12 cellular contexts compared by ENCODE assay signal in the genomic region with DNA sequence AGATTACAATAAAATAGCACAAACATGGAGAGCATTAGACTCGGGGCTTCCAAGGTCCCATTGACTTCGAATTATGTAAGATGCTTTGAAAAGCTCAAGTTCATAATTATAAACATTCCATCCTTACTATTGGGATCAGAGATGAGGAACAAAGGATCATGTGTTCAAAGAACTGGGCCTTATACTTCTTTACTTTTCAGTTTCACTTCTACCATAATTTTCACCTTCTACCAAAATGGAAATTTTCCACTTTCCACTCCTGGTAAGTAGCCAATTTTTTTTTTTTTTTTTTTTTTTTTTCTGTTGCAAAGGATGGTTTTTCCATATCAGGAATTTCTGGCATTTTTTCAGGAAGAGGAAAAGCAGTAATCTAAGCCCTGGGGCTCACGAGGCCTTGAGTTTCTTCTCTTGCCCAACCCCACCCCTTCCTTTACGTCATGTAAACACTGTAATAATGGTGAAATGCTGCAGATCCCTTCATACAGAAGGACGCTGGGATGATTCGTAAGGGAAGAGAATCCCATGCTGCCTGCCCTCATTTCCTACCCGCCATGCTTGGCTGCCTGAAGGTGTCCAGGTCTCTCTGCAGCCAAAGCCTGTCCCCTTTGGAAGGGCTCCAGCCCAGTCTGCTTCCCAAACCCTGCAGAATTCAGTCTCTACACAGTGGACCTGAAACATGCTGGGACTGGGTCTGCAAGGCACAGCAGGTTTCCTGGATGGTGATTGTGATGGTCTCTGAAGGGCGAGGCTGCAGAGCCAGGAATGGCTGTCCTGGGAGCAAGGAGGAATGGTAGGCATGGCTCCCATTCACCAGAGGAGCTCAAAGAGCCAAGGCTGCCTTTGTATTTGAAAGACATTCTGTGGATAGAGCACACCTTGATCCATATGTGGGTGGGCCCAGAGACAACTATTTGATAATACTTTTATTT. TPM values are rescaled to one million over a fixed set of nuclear protein-coding genes. Genes with fewer than 3 reads are reported as not detected.
A peak's percentile ranks its signal among the peaks of the same experiment; 100 is the strongest.
DNase-seq lines count a peak whose midpoint lies in the region; ATAC-seq lines count a peak whose summit lies in the region.
"Had no signal": no experiment of that assay in that cellular context is flagged by ENCODE, and none has a peak within 500 bp of the region (broad histone marks: within the 10 kb centered on the region; RNA-seq: fewer than 3 reads in every experiment).

No MANE protein-coding gene starts in this region.

- no peak overlapping the region for H3K4ac ChIP-seq in trophoblast cell (ENCODE audit: low read depth, low read length)

- H2AFZ ChIP-seq in trophoblast cell (ENCODE audit: insufficient read depth, low read length, poor library complexity), result peak overlapping the region; percentile 66

- H2BK120ac ChIP-seq in trophoblast cell (ENCODE audit: insufficient read depth, low read length, poor library complexity), result no peak overlapping the region

- H3K27me3 ChIP-seq in trophoblast cell (ENCODE audit: insufficient read depth, low read length), result no peaks in the 10 kb centered on the region
- H3K27me3 ChIP-seq: BLaER1 treated with 17β-estradiol and CSF1 and Interleukin-3, amounts not matched to agents 10 nM and 100 nM had no signal

- no peak overlapping the region for H3K4me2 ChIP-seq in trophoblast cell (ENCODE audit: low read length)

- H4K12ac ChIP-seq in trophoblast cell (ENCODE audit: low read depth, low read length), result no peak overlapping the region

- no peak overlapping the region for H4K91ac ChIP-seq in trophoblast cell (ENCODE audit: low read depth, low read length)

- H3K27me3 Mint-ChIP-seq in immature natural killer cell (ENCODE audit: low read depth in 3 of 3), result peaks cover 0 to 5% (median 0%) of the 10 kb centered on the region in 3 donors
- H3K27me3 Mint-ChIP-seq in stimulated activated memory B cell treated with anti-CD40 and anti-IgM and Interleukin-4, amounts not matched to agents 10 μg/mL and 1 μg/mL and 100 μg/mL, for 72 hours, result no peaks in the 10 kb centered on the region

- H2BK12ac ChIP-seq in trophoblast cell (ENCODE audit: low read length), result no peak overlapping the region

- peaks cover 5 to 6% of the 10 kb centered on the region in 2 experiments for H3K4me1 ChIP-seq in trophoblast cell (ENCODE audit: control insufficient read depth in 1 of 2, insufficient read depth in 2 of 2, low read length in 2 of 2)

- H3K14ac ChIP-seq in trophoblast cell (ENCODE audit: low read length), result no peak overlapping the region

- H3K36me3 ChIP-seq in trophoblast cell (ENCODE audit: control insufficient read depth in 1 of 2, insufficient read depth in 2 of 2, low read length in 2 of 2), result no peaks in the 10 kb centered on the region
- H3K36me3 ChIP-seq: BLaER1 treated with 17β-estradiol and CSF1 and Interleukin-3, amounts not matched to agents 10 nM and 100 nM had no signal

- ATAC-seq in Right ventricle myocardium superior (ENCODE audit: poor library complexity), result peak; percentile 85
- no peak for ATAC-seq in HG03432 (IDR thresholded peaks at IDR 0.05; ENCODE audit: unreplicated experiment)
- no peak for ATAC-seq in stimulated activated memory B cell treated with anti-CD40 and anti-IgM and Interleukin-4, amounts not matched to agents 10 μg/mL and 1 μg/mL and 100 μg/mL, for 72 hours

- in situ Hi-C loops in Caki2 (cut with HindIII; ENCODE audit: low pct_unique_long_range_greater_than_20kb, low sequenced_read_pairs), result no loop called here

- no peaks in the 10 kb centered on the region for H3K36me3 Mint-ChIP-seq in immature natural killer cell
- no peaks in the 10 kb centered on the region for H3K36me3 Mint-ChIP-seq in stimulated activated memory B cell treated with anti-CD40 and anti-IgM and Interleukin-4, amounts not matched to agents 10 μg/mL and 1 μg/mL and 100 μg/mL, for 72 hours

- no peaks in the 10 kb centered on the region for H3K9me3 Mint-ChIP-seq in immature natural killer cell
- H3K9me3 Mint-ChIP-seq in stimulated activated memory B cell treated with anti-CD40 and anti-IgM and Interleukin-4, amounts not matched to agents 10 μg/mL and 1 μg/mL and 100 μg/mL, for 72 hours, result peaks cover 3% of the 10 kb centered on the region

- H3K27ac Mint-ChIP-seq in immature natural killer cell, result no peak overlapping the region
- H3K27ac Mint-ChIP-seq in stimulated activated memory B cell treated with anti-CD40 and anti-IgM and Interleukin-4, amounts not matched to agents 10 μg/mL and 1 μg/mL and 100 μg/mL, for 72 hours, result no peak overlapping the region

- H3K4me3 ChIP-seq in trophoblast cell (ENCODE audit: low read depth, low read length), result no peak overlapping the region
- H3K4me3 ChIP-seq: BLaER1 treated with 17β-estradiol and CSF1 and Interleukin-3, amounts not matched to agents 10 nM and 100 nM; skin epidermis had no signal

- peak overlapping the region; percentile 25 for H4K8ac ChIP-seq in trophoblast cell (ENCODE audit: low read depth, low read length)

- H3K9me3 ChIP-seq in trophoblast cell (ENCODE audit: insufficient read depth, low read depth, low read length), result no peaks in the 10 kb centered on the region
- H3K9me3 ChIP-seq: BLaER1 treated with 17β-estradiol and CSF1 and Interleukin-3, amounts not matched to agents 10 nM and 100 nM had no signal

- H3K18ac ChIP-seq in trophoblast cell (ENCODE audit: low read length), result no peak overlapping the region

- DNase-seq in Caki2 (ENCODE audit: low read depth) (peak; percentile 22), amniotic epithelial cell (ENCODE audit: low read depth) (peak; percentile 93), Right ventricle myocardium superior (no peak), trophoblast cell (peak; percentile 60 to 70), immature natural killer cell (no peak), COLO668 (lab: John Stamatoyannopoulos, UW; ENCODE audit: unreplicated experiment) (no peak)
- DNase-seq: NCI-H2107; stimulated activated naive CD4-positive, alpha-beta T cell had no signal

- WGBS in trophoblast cell (ENCODE audit: extremely low coverage, insufficient coverage, insufficient read length), result no CpG with 5 or more reads among the region's 8 CpGs

- H3K23ac ChIP-seq in trophoblast cell (ENCODE audit: low read length), result no peak overlapping the region

- H3K4me3 Mint-ChIP-seq in immature natural killer cell, result no peak overlapping the region
- H3K4me3 Mint-ChIP-seq in stimulated activated memory B cell treated with anti-CD40 and anti-IgM and Interleukin-4, amounts not matched to agents 10 μg/mL and 1 μg/mL and 100 μg/mL, for 72 hours, result no peak overlapping the region

- H2AK5ac ChIP-seq in trophoblast cell (ENCODE audit: low read length), result no peak overlapping the region

- peaks cover 2% of the 10 kb centered on the region for H3K79me1 ChIP-seq in trophoblast cell (ENCODE audit: low read length)

- intact Hi-C loops in Right ventricle myocardium superior (cut with DNase I), result no loop called here

- H3K4me1 Mint-ChIP-seq in immature natural killer cell, result no peaks in the 10 kb centered on the region
- H3K4me1 Mint-ChIP-seq in stimulated activated memory B cell treated with anti-CD40 and anti-IgM and Interleukin-4, amounts not matched to agents 10 μg/mL and 1 μg/mL and 100 μg/mL, for 72 hours, result peaks cover 11% of the 10 kb centered on the region

- no peaks in the 10 kb centered on the region for H3K79me2 ChIP-seq in trophoblast cell (ENCODE audit: control insufficient read depth, insufficient read depth, low read length, poor library complexity)

- no peak overlapping the region for H3K27ac ChIP-seq in trophoblast cell (ENCODE audit: low read depth, low read length)
- H3K27ac ChIP-seq: BLaER1 treated with 17β-estradiol and CSF1 and Interleukin-3, amounts not matched to agents 10 nM and 100 nM had no signal

- no peak overlapping the region for H3K9ac ChIP-seq in trophoblast cell (ENCODE audit: low read length)
- H3K9ac ChIP-seq: BLaER1 treated with 17β-estradiol and CSF1 and Interleukin-3, amounts not matched to agents 10 nM and 100 nM had no signal

- no peak overlapping the region for H2BK5ac ChIP-seq in trophoblast cell (ENCODE audit: low read depth, low read length, poor library complexity)

RNA-seq across cellular contexts. Expression of gene EFR3B, which starts 56.9 kb away (rescaled TPM):
- total RNA-seq in Caki2 (2014; rRNA removed; shearing (Covaris generic); ENCODE audit: low replicate concordance), result 0.71 and 6.7 TPM in 2 replicates
- 3.8 TPM for total RNA-seq in Right ventricle myocardium superior
- 2.1 TPM in 2 replicates for polyA plus RNA-seq in trophoblast cell (2013)
- polyA plus RNA-seq in immature natural killer cell, result under 1 TPM in 1 of 3 donors, not detected in 2; 0.08 TPM

Comparison
In these comparisons a context has a peak if more than half of its experiments do, and no peak if none do; other contexts are left out.
1. DNase-seq: peak in Caki2 (single experiment), amniotic epithelial cell (single experiment) and trophoblast cell (2 of 2); none in Right ventricle myocardium superior (single experiment), immature natural killer cell (0 of 3) and COLO668 (single experiment).